ENCODE assay signal across 1 cellular context in genomic region chr19:58558623-58559274, GRCh38.
TF ChIP-seq lines count a peak whose summit lies in the region.

No MANE protein-coding gene starts in this region.

TF ChIP-seq in HepG2, 621 proteins besides CTCF, POLR2A, EP300 and RAD21 (continued from another document and continues in another):
- TF ChIP-seq ZBTB37 (CRISPR knock-in tag; IDR thresholded peaks at IDR 0.05) (no peak), XBP1 (CRISPR knock-in tag; IDR thresholded peaks at IDR 0.05) (no peak), ZNF766 (CRISPR knock-in tag; IDR thresholded peaks at IDR 0.05; ENCODE audit: borderline replicate concordance) (0 out of 2 replicates have a peak, but pooled peaks have one; percentile 58), ZSCAN31 (CRISPR knock-in tag; IDR thresholded peaks at IDR 0.05; ENCODE audit: low read depth) (peak; percentile 85; the same call in 1 of the 2 replicates), RFX5 (IDR thresholded peaks at IDR 0.05; ENCODE audit: low read depth, low read length) (peak; percentile 12; the same call in 1 of the 2 replicates), KLF12 (CRISPR knock-in tag; IDR thresholded peaks at IDR 0.05; ENCODE audit: borderline replicate concordance) (peak; percentile 57; the same call in 1 of the 2 replicates), TFAP4 (IDR thresholded peaks at IDR 0.05; ENCODE audit: borderline replicate concordance, low read depth) (peak; percentile 60; the same call in 1 of the 2 replicates), ZNF142 (CRISPR knock-in tag; IDR thresholded peaks at IDR 0.05) (peak; percentile 85; the same call in 1 of the 2 replicates), KDM2A (CRISPR knock-in tag; IDR thresholded peaks at IDR 0.05; ENCODE audit: borderline replicate concordance, low read depth) (peak; percentile 59; the same call in 1 of the 2 replicates), NFYC (CRISPR knock-in tag; IDR thresholded peaks at IDR 0.05) (no peak), ZBTB21 (CRISPR knock-in tag; IDR thresholded peaks at IDR 0.05) (peak; percentile 30; the same call in 1 of the 2 replicates), ZNF567 (CRISPR knock-in tag; IDR thresholded peaks at IDR 0.05; ENCODE audit: borderline replicate concordance) (peak; percentile 95), CREM (IDR thresholded peaks at IDR 0.05) (peak; percentile 91), CREM (CRISPR knock-in tag; IDR thresholded peaks at IDR 0.05) (no peak), ZNF34 (CRISPR knock-in tag; IDR thresholded peaks at IDR 0.05; ENCODE audit: borderline replicate concordance) (0 out of 2 replicates have a peak, but pooled peaks have one; percentile 28), E2F1 (CRISPR knock-in tag; IDR thresholded peaks at IDR 0.05) (peak; percentile 88), ZNF264 (CRISPR knock-in tag; IDR thresholded peaks at IDR 0.05) (peak; percentile 72), SOX5 (CRISPR knock-in tag; IDR thresholded peaks at IDR 0.05; ENCODE audit: borderline replicate concordance) (peak; percentile 32; the same call in 1 of the 2 replicates), TBX3 (IDR thresholded peaks at IDR 0.05; ENCODE audit: borderline replicate concordance) (no peak), HOXA5 (CRISPR knock-in tag; IDR thresholded peaks at IDR 0.05) (peak; percentile 53; the same call in 1 of the 2 replicates), YEATS2 (CRISPR knock-in tag; IDR thresholded peaks at IDR 0.05; ENCODE audit: borderline replicate concordance) (peak; percentile 86), ZNF17 (CRISPR knock-in tag; IDR thresholded peaks at IDR 0.05) (0 out of 2 replicates have a peak, but pooled peaks have one; percentile 34), DBP (CRISPR knock-in tag; IDR thresholded peaks at IDR 0.05; ENCODE audit: not compliant biosample characterization) (peak; percentile 45), BRCA1 (CRISPR knock-in tag; IDR thresholded peaks at IDR 0.05) (peak; percentile 84; the same call in 1 of the 2 replicates), TFDP2 (CRISPR knock-in tag; IDR thresholded peaks at IDR 0.05) (peak; percentile 85), KDM1A (CRISPR knock-in tag; IDR thresholded peaks at IDR 0.05) (no peak), IRX3 (CRISPR knock-in tag; IDR thresholded peaks at IDR 0.05; ENCODE audit: borderline replicate concordance, low read depth) (peak; percentile 52; the same call in 1 of the 2 replicates), MTA1 (CRISPR knock-in tag; IDR thresholded peaks at IDR 0.05; ENCODE audit: borderline replicate concordance) (no peak), ATF7-NPFF (CRISPR knock-in tag; IDR thresholded peaks at IDR 0.05; ENCODE audit: low read depth) (peak; percentile 62; the same call in 1 of the 2 replicates), ZNF761 (CRISPR knock-in tag; conservative IDR thresholded peaks at IDR 0.05) (peak; percentile 89; the same call in 1 of the 2 replicates), ZNF83 (CRISPR knock-in tag; IDR thresholded peaks at IDR 0.05; ENCODE audit: borderline replicate concordance) (0 out of 2 replicates have a peak, but pooled peaks have one; percentile 45), ZFP90 (CRISPR knock-in tag; IDR thresholded peaks at IDR 0.05; ENCODE audit: borderline replicate concordance) (peak; percentile 80; the same call in 1 of the 2 replicates), ZNF143 (CRISPR knock-in tag; IDR thresholded peaks at IDR 0.05) (peak; percentile 57; the same call in 1 of the 2 replicates), ZNF329 (CRISPR knock-in tag; IDR thresholded peaks at IDR 0.05; ENCODE audit: low read depth) (peak; percentile 80; the same call in 1 of the 2 replicates), SP1 (IDR thresholded peaks at IDR 0.05) (no peak), SP1 (CRISPR knock-in tag; IDR thresholded peaks at IDR 0.05) (peak; percentile 41; the same call in 1 of the 2 replicates)
- TF ChIP-seq, protein P1, sequence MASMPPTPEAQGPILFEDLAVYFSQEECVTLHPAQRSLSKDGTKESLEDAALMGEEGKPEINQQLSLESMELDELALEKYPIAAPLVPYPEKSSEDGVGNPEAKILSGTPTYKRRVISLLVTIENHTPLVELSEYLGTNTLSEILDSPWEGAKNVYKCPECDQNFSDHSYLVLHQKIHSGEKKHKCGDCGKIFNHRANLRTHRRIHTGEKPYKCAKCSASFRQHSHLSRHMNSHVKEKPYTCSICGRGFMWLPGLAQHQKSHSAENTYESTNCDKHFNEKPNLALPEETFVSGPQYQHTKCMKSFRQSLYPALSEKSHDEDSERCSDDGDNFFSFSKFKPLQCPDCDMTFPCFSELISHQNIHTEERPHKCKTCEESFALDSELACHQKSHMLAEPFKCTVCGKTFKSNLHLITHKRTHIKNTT (CRISPR knock-in tag; IDR thresholded peaks at IDR 0.05), result peak; percentile 63; the same call in 1 of the 2 replicates
- TF ChIP-seq, protein P2, sequence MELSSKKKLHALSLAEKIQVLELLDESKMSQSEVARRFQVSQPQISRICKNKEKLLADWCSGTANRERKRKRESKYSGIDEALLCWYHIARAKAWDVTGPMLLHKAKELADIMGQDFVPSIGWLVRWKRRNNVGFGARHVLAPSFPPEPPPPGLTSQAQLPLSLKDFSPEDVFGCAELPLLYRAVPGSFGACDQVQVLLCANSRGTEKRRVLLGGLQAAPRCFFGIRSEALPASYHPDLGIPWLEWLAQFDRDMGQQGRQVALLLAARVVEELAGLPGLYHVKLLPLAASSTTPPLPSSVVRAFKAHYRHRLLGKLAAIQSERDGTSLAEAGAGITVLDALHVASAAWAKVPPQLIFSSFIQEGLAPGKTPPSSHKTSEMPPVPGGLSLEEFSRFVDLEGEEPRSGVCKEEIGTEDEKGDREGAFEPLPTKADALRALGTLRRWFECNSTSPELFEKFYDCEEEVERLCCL (CRISPR knock-in tag; IDR thresholded peaks at IDR 0.05; ENCODE audit: borderline replicate concordance), result peak; percentile 25; the same call in 1 of the 2 replicates
- TF ChIP-seq, protein P3, sequence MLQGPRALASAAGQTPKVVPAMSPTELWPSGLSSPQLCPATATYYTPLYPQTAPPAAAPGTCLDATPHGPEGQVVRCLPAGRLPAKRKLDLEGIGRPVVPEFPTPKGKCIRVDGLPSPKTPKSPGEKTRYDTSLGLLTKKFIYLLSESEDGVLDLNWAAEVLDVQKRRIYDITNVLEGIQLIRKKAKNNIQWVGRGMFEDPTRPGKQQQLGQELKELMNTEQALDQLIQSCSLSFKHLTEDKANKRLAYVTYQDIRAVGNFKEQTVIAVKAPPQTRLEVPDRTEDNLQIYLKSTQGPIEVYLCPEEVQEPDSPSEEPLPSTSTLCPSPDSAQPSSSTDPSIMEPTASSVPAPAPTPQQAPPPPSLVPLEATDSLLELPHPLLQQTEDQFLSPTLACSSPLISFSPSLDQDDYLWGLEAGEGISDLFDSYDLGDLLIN (CRISPR knock-in tag; IDR thresholded peaks at IDR 0.05; ENCODE audit: borderline replicate concordance), result 0 out of 2 replicates have a peak, but pooled peaks have one; percentile 71
- TF ChIP-seq, protein P4, sequence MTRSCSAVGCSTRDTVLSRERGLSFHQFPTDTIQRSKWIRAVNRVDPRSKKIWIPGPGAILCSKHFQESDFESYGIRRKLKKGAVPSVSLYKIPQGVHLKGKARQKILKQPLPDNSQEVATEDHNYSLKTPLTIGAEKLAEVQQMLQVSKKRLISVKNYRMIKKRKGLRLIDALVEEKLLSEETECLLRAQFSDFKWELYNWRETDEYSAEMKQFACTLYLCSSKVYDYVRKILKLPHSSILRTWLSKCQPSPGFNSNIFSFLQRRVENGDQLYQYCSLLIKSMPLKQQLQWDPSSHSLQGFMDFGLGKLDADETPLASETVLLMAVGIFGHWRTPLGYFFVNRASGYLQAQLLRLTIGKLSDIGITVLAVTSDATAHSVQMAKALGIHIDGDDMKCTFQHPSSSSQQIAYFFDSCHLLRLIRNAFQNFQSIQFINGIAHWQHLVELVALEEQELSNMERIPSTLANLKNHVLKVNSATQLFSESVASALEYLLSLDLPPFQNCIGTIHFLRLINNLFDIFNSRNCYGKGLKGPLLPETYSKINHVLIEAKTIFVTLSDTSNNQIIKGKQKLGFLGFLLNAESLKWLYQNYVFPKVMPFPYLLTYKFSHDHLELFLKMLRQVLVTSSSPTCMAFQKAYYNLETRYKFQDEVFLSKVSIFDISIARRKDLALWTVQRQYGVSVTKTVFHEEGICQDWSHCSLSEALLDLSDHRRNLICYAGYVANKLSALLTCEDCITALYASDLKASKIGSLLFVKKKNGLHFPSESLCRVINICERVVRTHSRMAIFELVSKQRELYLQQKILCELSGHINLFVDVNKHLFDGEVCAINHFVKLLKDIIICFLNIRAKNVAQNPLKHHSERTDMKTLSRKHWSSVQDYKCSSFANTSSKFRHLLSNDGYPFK (CRISPR knock-in tag; IDR thresholded peaks at IDR 0.05; ENCODE audit: borderline replicate concordance), result peak; percentile 88; the same call in 1 of the 2 replicates
